ENCODE assay signal across 25 cellular contexts in genomic region chr15:88849376-88850122, GRCh38. TPM values are rescaled to one million over a fixed set of nuclear protein-coding genes. Genes with fewer than 3 reads are reported as not detected.
"Had no signal": no experiment of that assay in that cellular context is flagged by ENCODE, and none has a peak within 500 bp of the region (broad histone marks: within the 10 kb centered on the region; RNA-seq: fewer than 3 reads in every experiment).

No MANE protein-coding gene starts in this region.

- H3K9me3 Mint-ChIP-seq: neural crest cell had no signal

- DNase-seq: activated CD4-positive, alpha-beta T cell treated with anti-CD3 and anti-CD28 coated beads, Interleukin-2, amount 10 ng/mL, durations not matched to agents 7 days and 5 days; activated CD4-positive, CD25-positive, alpha-beta regulatory T cell treated with anti-CD3 and anti-CD28 coated beads, Interleukin-2, amount 50 U/mL, for 72 hours; activated CD8-positive, alpha-beta T cell treated with anti-CD3 and anti-CD28 coated beads for 36 hours; activated naive CD8-positive, alpha-beta T cell treated with anti-CD3 and anti-CD28 coated beads, Interleukin-2, amount 50 U/mL, for 24 hours; activated T-cell treated with anti-CD3 and anti-CD28 coated beads, Interleukin-2, amount 50 U/mL, for 48 hours; endodermal cell; foreskin melanocyte; heart right ventricle; kidney glomerular epithelial cell; left ventricle myocardium inferior; right lobe of liver; stimulated activated CD4-positive, alpha-beta T cell treated with anti-CD3 and anti-CD28 coated beads, Interleukin-2, amount 100 ng/mL, for 48 hours; stimulated activated naive CD4-positive, alpha-beta T cell treated with Interleukin-2 at 50 U/mL for 16 hours; T-helper 17 cell; T1000; WERI-Rb-1 had no signal

- H3K27me3 Mint-ChIP-seq: activated CD4-positive, alpha-beta T cell treated with anti-CD3 and anti-CD28 coated beads, Interleukin-2, amount 10 ng/mL, durations not matched to agents 7 days and 5 days had no signal

- H3K4me3 ChIP-seq: heart right ventricle, left ventricle myocardium inferior, lung, right lobe of liver, tibial nerve had no signal

- H3K4me3 Mint-ChIP-seq: activated CD4-positive, alpha-beta T cell treated with anti-CD3 and anti-CD28 coated beads, Interleukin-2, amount 10 ng/mL, durations not matched to agents 7 days and 5 days; activated CD8-positive, alpha-beta T cell treated with anti-CD3 and anti-CD28 coated beads for 36 hours; activated naive CD4-positive, alpha-beta T cell treated with anti-CD3 and anti-CD28 coated beads, Interleukin-2, amount 50 U/mL, for 24 hours; activated naive CD8-positive, alpha-beta T cell treated with anti-CD3 and anti-CD28 coated beads, Interleukin-2, amount 50 U/mL, for 24 hours; central memory CD8-positive, alpha-beta T cell; dendritic cell treated with granulocyte-macrophage colony-stimulating factor and Interleukin-4, amounts not matched to agents 40 ng/mL and 50 ng/mL, for 4 days; endodermal cell; neural crest cell; T-helper 17 cell had no signal

- H3K4me1 Mint-ChIP-seq: activated naive CD4-positive, alpha-beta T cell treated with anti-CD3 and anti-CD28 coated beads, Interleukin-2, amount 50 U/mL, for 24 hours; central memory CD8-positive, alpha-beta T cell; endodermal cell; neural crest cell; T-helper 17 cell had no signal

- H3K27ac Mint-ChIP-seq: activated CD4-positive, alpha-beta T cell treated with anti-CD3 and anti-CD28 coated beads, Interleukin-2, amount 10 ng/mL, durations not matched to agents 7 days and 5 days; activated CD8-positive, alpha-beta T cell treated with anti-CD3 and anti-CD28 coated beads for 36 hours; activated naive CD4-positive, alpha-beta T cell treated with anti-CD3 and anti-CD28 coated beads, Interleukin-2, amount 50 U/mL, for 24 hours; activated naive CD8-positive, alpha-beta T cell treated with anti-CD3 and anti-CD28 coated beads, Interleukin-2, amount 50 U/mL, for 24 hours; activated T-helper 2 cell treated with anti-CD3 and anti-CD28 coated beads, Interferon-gamma antibody, Interleukin-2, Interleukin-4, amounts not matched to agents 10 μg/mL and 5 μg/mL and 100 μg/mL, durations not matched to agents 14 hours and 24 hours and 36 hours; dendritic cell treated with granulocyte-macrophage colony-stimulating factor and Interleukin-4, amounts not matched to agents 40 ng/mL and 50 ng/mL, for 4 days; endodermal cell; T-helper 17 cell had no signal

- ATAC-seq: activated CD8-positive, alpha-beta T cell treated with anti-CD3 and anti-CD28 coated beads for 36 hours; activated naive CD8-positive, alpha-beta T cell treated with anti-CD3 and anti-CD28 coated beads, Interleukin-2, amount 50 U/mL, for 24 hours; esophagus mucosa; heart right ventricle; T-helper 17 cell had no signal

RNA-seq across cellular contexts. Expression of gene ACAN, which starts 46.3 kb away (rescaled TPM):
- total RNA-seq: activated CD4-positive, alpha-beta T cell treated with anti-CD3 and anti-CD28 coated beads, Interleukin-2, amount 10 ng/mL, durations not matched to agents 7 days and 5 days; activated CD8-positive, alpha-beta T cell treated with anti-CD3 and anti-CD28 coated beads for 36 hours; activated T-helper 2 cell treated with anti-CD3 and anti-CD28 coated beads, Interferon-gamma antibody, Interleukin-2, Interleukin-4, amounts not matched to agents 10 μg/mL and 5 μg/mL and 100 μg/mL, durations not matched to agents 14 hours and 24 hours and 36 hours; bronchial epithelial cell; left ventricle myocardium inferior; T-helper 17 cell had no signal
